1 cellular context compared by ENCODE assay signal in genomic region chr2:69683170-69683971, GRCh38.
TF ChIP-seq lines count a peak whose summit lies in the region.

No MANE protein-coding gene starts in this region.

TF ChIP-seq in H1, 55 proteins besides CTCF, POLR2A, EP300 and RAD21:
- TF ChIP-seq SP1 (IDR thresholded peaks at IDR 0.05; ENCODE audit: low read depth, low read length) (no peak), POU5F1 (IDR thresholded peaks at IDR 0.05; ENCODE audit: low read depth, low read length) (no peak)
